Comparison of ENCODE assay signal across 8 cellular contexts in genomic region chrX:109733658-109734022, GRCh38. TPM values are rescaled to one million over a fixed set of nuclear protein-coding genes. Genes with fewer than 3 reads are reported as not detected.
DNase-seq lines count a peak whose midpoint lies in the region; TF ChIP-seq lines count a peak whose summit lies in the region.

No MANE protein-coding gene starts in this region.

- H3K4me1 ChIP-seq in DOHH2 (ENCODE audit: control insufficient read depth, low read length) (peaks cover 39% of the 10 kb centered on the region), OCI-LY1 (ENCODE audit: insufficient read depth, low read length, severe bottlenecking) (peaks cover 19% of the 10 kb centered on the region), ovary (ENCODE audit: insufficient read depth) (no peaks in the 10 kb centered on the region)

- H3K9me2 ChIP-seq in DOHH2 (replicated peaks; ENCODE audit: control insufficient read depth, low read length) = no peaks in the 10 kb centered on the region
- no peaks in the 10 kb centered on the region for H3K9me2 ChIP-seq in OCI-LY1 (ENCODE audit: low read depth, low read length)

- peak overlapping the region; percentile 71 for H2AFZ ChIP-seq in OCI-LY1 (ENCODE audit: low read length)

- H3K4me2 ChIP-seq in DOHH2 (ENCODE audit: low read length) = peak overlapping the region; percentile 97
- peak overlapping the region; percentile 97 for H3K4me2 ChIP-seq in OCI-LY1 (ENCODE audit: low read length)

- DNase-seq in epithelial cell of esophagus (ENCODE audit: low read depth) (no peak), ovary (no peak), pons (ENCODE audit: low spot score) (no peak), inferior parietal cortex (ENCODE audit: extremely low spot score) (no peak), AG08396 (ENCODE audit: low spot score) (no peak)
- DNase-seq in stimulated activated CD4-positive, alpha-beta T cell treated with anti-CD3 and anti-CD28 coated beads, Interleukin-12 subunit alpha, Interleukin-12 subunit beta, amount 100 ng/mL, for 4 hours = no peak

- H3K79me2 ChIP-seq in DOHH2 (ENCODE audit: control insufficient read depth, low read length) (peaks cover 44% of the 10 kb centered on the region), OCI-LY1 (ENCODE audit: insufficient read depth, low read length) (peaks cover 40% of the 10 kb centered on the region)

- TF ChIP-seq CTCF in DOHH2 (IDR thresholded peaks at IDR 0.05; ENCODE audit: low read depth, low read length, poor library complexity, severe bottlenecking) = no peak
- no peak for TF ChIP-seq CTCF in OCI-LY1 (IDR thresholded peaks at IDR 0.05; ENCODE audit: low read length)
- TF ChIP-seq CTCF in epithelial cell of esophagus (IDR thresholded peaks at IDR 0.05; ENCODE audit: insufficient read depth, low read depth, low read length, missing control alignments) = no peak
- TF ChIP-seq CTCF in ovary (IDR thresholded peaks at IDR 0.05) = no peak

- TF ChIP-seq POLR2A in ovary (IDR thresholded peaks at IDR 0.05) = no peak

- H3K27me3 ChIP-seq in DOHH2 (ENCODE audit: control insufficient read depth, low read length) (no peaks in the 10 kb centered on the region), OCI-LY1 (ENCODE audit: insufficient read depth, low read length) (no peaks in the 10 kb centered on the region), ovary (no peaks in the 10 kb centered on the region)

- H3K36me3 ChIP-seq in DOHH2 (ENCODE audit: control insufficient read depth, low read length) = peaks cover 27% of the 10 kb centered on the region
- H3K36me3 ChIP-seq in OCI-LY1 (ENCODE audit: insufficient read depth, low read length) = peaks cover 14% of the 10 kb centered on the region
- no peaks in the 10 kb centered on the region for H3K36me3 ChIP-seq in ovary

- peak overlapping the region; percentile 71 for H3K9ac ChIP-seq in OCI-LY1 (ENCODE audit: low read length)

- H3K4me3 ChIP-seq in DOHH2 (ENCODE audit: low read length) (peak overlapping the region; percentile 88), OCI-LY1 (ENCODE audit: low read depth, low read length, poor library complexity, severe bottlenecking) (peak overlapping the region; percentile 99), epithelial cell of esophagus (ENCODE audit: low read length) (peak overlapping the region; percentile 42), ovary (peak overlapping the region; percentile 58)

- no peaks in the 10 kb centered on the region for H3F3A ChIP-seq in DOHH2 (ENCODE audit: control insufficient read depth, insufficient read depth)
- H3F3A ChIP-seq in OCI-LY1 (ENCODE audit: insufficient read depth, low read length) = no peaks in the 10 kb centered on the region

- intact Hi-C loops in ovary (cut with DNase I) = no loop called here

- WGBS in ovary, 3 donors = 32 to 44% (median 43%) methylated on average over 10 of the region's 10 CpGs

- H3K9me3 ChIP-seq in DOHH2 (ENCODE audit: control insufficient read depth, insufficient read depth, low read length) = no peaks in the 10 kb centered on the region
- no peaks in the 10 kb centered on the region for H3K9me3 ChIP-seq in OCI-LY1 (ENCODE audit: low read length)
- H3K9me3 ChIP-seq in ovary = no peaks in the 10 kb centered on the region

- peak overlapping the region; percentile 69 for H3K27ac ChIP-seq in DOHH2 (ENCODE audit: low read depth, low read length)
- no peak overlapping the region for H3K27ac ChIP-seq in OCI-LY1 (ENCODE audit: low read depth, low read length, poor library complexity, severe bottlenecking)
- H3K27ac ChIP-seq in ovary = peak overlapping the region in 1 of 2 donors; percentile 76

- TF ChIP-seq EP300 in ovary (IDR thresholded peaks at IDR 0.05) = no peak

- H4K20me1 ChIP-seq in DOHH2 (ENCODE audit: control insufficient read depth, insufficient read depth, low read depth, low read length) (peaks cover 5% of the 10 kb centered on the region; the same call in 1 of the 2 replicates), OCI-LY1 (ENCODE audit: insufficient read depth, low read length) (no peaks in the 10 kb centered on the region)

RNA-seq across cellular contexts. Expression of gene ACSL4, which starts 0.6 kb away (rescaled TPM):
- 10 to 100 TPM; 29.2 to 48.8 (median 36.6) TPM for total RNA-seq in ovary
- 100 to 1,000 TPM in 1 of 2 donors, 10 to 100 TPM in 1; 23.3 to 102 TPM for polyA plus RNA-seq in ovary

Comparison
In these comparisons a context has a peak if more than half of its experiments do, and no peak if none do; other contexts are left out.
1. H3K4me3 ChIP-seq: peak in every context shown above with its lines; median percentile 99 in OCI-LY1; 88 in DOHH2; 58 in ovary; 42 in epithelial cell of esophagus.